Comparison of ENCODE assay signal across 31 cellular contexts in genomic region chr16:78058165-78058564, GRCh38. TPM values are rescaled to one million over a fixed set of nuclear protein-coding genes. Genes with fewer than 3 reads are reported as not detected.
"Had no signal": no experiment of that assay in that cellular context is flagged by ENCODE, and none has a peak within 500 bp of the region (broad histone marks: within the 10 kb centered on the region; RNA-seq: fewer than 3 reads in every experiment).

No MANE protein-coding gene starts in this region.

- H3K27me3 Mint-ChIP-seq: activated CD4-positive, alpha-beta T cell treated with anti-CD3 and anti-CD28 coated beads, Interleukin-2, amount 10 ng/mL, durations not matched to agents 7 days and 5 days; activated T-cell treated with anti-CD3 and anti-CD28 coated beads, Interleukin-2, amount 50 U/mL, for 24 hours had no signal

- H3K9me3 Mint-ChIP-seq: activated CD4-positive, alpha-beta memory T cell treated with anti-CD3 and anti-CD28 coated beads, Interleukin-2, amount 10 ng/mL, durations not matched to agents 7 days and 5 days; activated CD4-positive, alpha-beta T cell treated with anti-CD3 and anti-CD28 coated beads, Interleukin-2, amount 10 ng/mL, durations not matched to agents 7 days and 5 days; activated naive CD4-positive, alpha-beta T cell treated with anti-CD3 and anti-CD28 coated beads, Interleukin-2, amount 10 ng/mL, durations not matched to agents 7 days and 5 days; activated naive CD4-positive, alpha-beta T cell treated with anti-CD3 and anti-CD28 coated beads, Interleukin-2, amount 50 U/mL, for 72 hours; activated naive CD8-positive, alpha-beta T cell treated with anti-CD3 and anti-CD28 coated beads, Interleukin-2, amount 10 ng/mL, durations not matched to agents 7 days and 5 days; activated T-cell treated with anti-CD3 and anti-CD28 coated beads, Interleukin-2, amount 50 U/mL, for 24 hours; activated T-cell treated with anti-CD3 and anti-CD28 coated beads, Interleukin-2, amount 50 U/mL, for 72 hours had no signal

- DNase-seq: activated CD4-positive, alpha-beta memory T cell treated with anti-CD3 and anti-CD28 coated beads, Interleukin-2, amount 10 ng/mL, durations not matched to agents 7 days and 5 days; activated CD4-positive, alpha-beta T cell treated with anti-CD3 and anti-CD28 coated beads for 1 hour; activated CD4-positive, alpha-beta T cell treated with anti-CD3 and anti-CD28 coated beads for 4 hours; activated CD4-positive, alpha-beta T cell treated with anti-CD3 and anti-CD28 coated beads, Interleukin-2, amount 10 ng/mL, durations not matched to agents 7 days and 5 days; activated CD4-positive, alpha-beta T cell treated with anti-CD3 and anti-CD28 coated beads, Interleukin-2, amount 50 U/mL, for 4 hours; activated CD8-positive, alpha-beta memory T cell treated with anti-CD3 and anti-CD28 coated beads, Interleukin-2, amount 50 U/mL, for 48 hours; activated gamma-delta T cell; activated naive CD4-positive, alpha-beta T cell; activated naive CD4-positive, alpha-beta T cell treated with anti-CD3 and anti-CD28 coated beads, Interleukin-2, amount 10 ng/mL, durations not matched to agents 7 days and 5 days; activated naive CD8-positive, alpha-beta T cell treated with anti-CD3 and anti-CD28 coated beads, Interleukin-2, amount 10 ng/mL, durations not matched to agents 7 days and 5 days; activated T-cell treated with anti-CD3 and anti-CD28 coated beads for 4 hours; activated T-cell treated with anti-CD3 and anti-CD28 coated beads, Interleukin-2, amount 50 U/mL, for 24 hours; activated T-cell treated with anti-CD3 and anti-CD28 coated beads, Interleukin-2, amount 50 U/mL, for 72 hours; central memory CD4-positive, alpha-beta T cell; cerebellar nuclear complex; colonic mucosa; effector CD8-positive, alpha-beta T cell; esophagus squamous epithelium; foreskin melanocyte; heart right ventricle; T-helper 2 cell had no signal

- H3K36me3 Mint-ChIP-seq: activated naive CD4-positive, alpha-beta T cell treated with anti-CD3 and anti-CD28 coated beads, Interleukin-2, amount 10 ng/mL, durations not matched to agents 7 days and 5 days; activated naive CD4-positive, alpha-beta T cell treated with anti-CD3 and anti-CD28 coated beads, Interleukin-2, amount 50 U/mL, for 72 hours; activated naive CD8-positive, alpha-beta T cell treated with anti-CD3 and anti-CD28 coated beads, Interleukin-2, amount 10 ng/mL, durations not matched to agents 7 days and 5 days; brain had no signal

- ATAC-seq: activated naive CD4-positive, alpha-beta T cell treated with anti-CD3 and anti-CD28 coated beads, Interleukin-2, amount 50 U/mL, for 72 hours; activated T-cell treated with anti-CD3 and anti-CD28 coated beads, Interleukin-2, amount 50 U/mL, for 72 hours; gastroesophageal sphincter; heart right ventricle had no signal

- H3K27ac Mint-ChIP-seq: activated CD4-positive, alpha-beta memory T cell treated with anti-CD3 and anti-CD28 coated beads, Interleukin-2, amount 10 ng/mL, durations not matched to agents 7 days and 5 days; activated CD4-positive, alpha-beta T cell treated with anti-CD3 and anti-CD28 coated beads, Interleukin-2, amount 10 ng/mL, durations not matched to agents 7 days and 5 days; activated naive CD4-positive, alpha-beta T cell treated with anti-CD3 and anti-CD28 coated beads, Interleukin-2, amount 10 ng/mL, durations not matched to agents 7 days and 5 days; activated naive CD4-positive, alpha-beta T cell treated with anti-CD3 and anti-CD28 coated beads, Interleukin-2, amount 50 U/mL, for 72 hours; activated naive CD8-positive, alpha-beta T cell treated with anti-CD3 and anti-CD28 coated beads, Interleukin-2, amount 10 ng/mL, durations not matched to agents 7 days and 5 days; activated T-cell treated with anti-CD3 and anti-CD28 coated beads, Interleukin-2, amount 50 U/mL, for 24 hours; activated T-cell treated with anti-CD3 and anti-CD28 coated beads, Interleukin-2, amount 50 U/mL, for 72 hours; brain had no signal

- H3K4me1 Mint-ChIP-seq: activated CD4-positive, alpha-beta memory T cell treated with anti-CD3 and anti-CD28 coated beads, Interleukin-2, amount 10 ng/mL, durations not matched to agents 7 days and 5 days; activated CD4-positive, alpha-beta T cell treated with anti-CD3 and anti-CD28 coated beads, Interleukin-2, amount 10 ng/mL, durations not matched to agents 7 days and 5 days; activated naive CD4-positive, alpha-beta T cell treated with anti-CD3 and anti-CD28 coated beads, Interleukin-2, amount 10 ng/mL, durations not matched to agents 7 days and 5 days; activated naive CD8-positive, alpha-beta T cell treated with anti-CD3 and anti-CD28 coated beads, Interleukin-2, amount 10 ng/mL, durations not matched to agents 7 days and 5 days; brain had no signal

- H3K4me3 Mint-ChIP-seq: activated CD4-positive, alpha-beta memory T cell treated with anti-CD3 and anti-CD28 coated beads, Interleukin-2, amount 10 ng/mL, durations not matched to agents 7 days and 5 days; activated CD4-positive, alpha-beta T cell treated with anti-CD3 and anti-CD28 coated beads, Interleukin-2, amount 10 ng/mL, durations not matched to agents 7 days and 5 days; activated naive CD4-positive, alpha-beta T cell treated with anti-CD3 and anti-CD28 coated beads, Interleukin-2, amount 10 ng/mL, durations not matched to agents 7 days and 5 days; activated naive CD8-positive, alpha-beta T cell treated with anti-CD3 and anti-CD28 coated beads, Interleukin-2, amount 10 ng/mL, durations not matched to agents 7 days and 5 days; activated T-cell treated with anti-CD3 and anti-CD28 coated beads, Interleukin-2, amount 50 U/mL, for 24 hours; activated T-cell treated with anti-CD3 and anti-CD28 coated beads, Interleukin-2, amount 50 U/mL, for 72 hours; brain had no signal

RNA-seq across cellular contexts. Expression of gene CLEC3A, which starts 35.8 kb away (rescaled TPM):
- total RNA-seq: activated CD4-positive, alpha-beta memory T cell treated with anti-CD3 and anti-CD28 coated beads, Interleukin-2, amount 10 ng/mL, durations not matched to agents 7 days and 5 days; activated CD4-positive, alpha-beta T cell treated with anti-CD3 and anti-CD28 coated beads, Interleukin-2, amount 10 ng/mL, durations not matched to agents 7 days and 5 days; activated naive CD4-positive, alpha-beta T cell treated with anti-CD3 and anti-CD28 coated beads, Interleukin-2, amount 50 U/mL, for 72 hours; activated naive CD8-positive, alpha-beta T cell treated with anti-CD3 and anti-CD28 coated beads, Interleukin-2, amount 10 ng/mL, durations not matched to agents 7 days and 5 days; activated T-cell treated with anti-CD3 and anti-CD28 coated beads, Interleukin-2, amount 50 U/mL, for 72 hours; ascending aorta; cardiac muscle cell; colonic mucosa; dermis microvascular lymphatic vessel endothelial cell; endothelial cell of umbilical vein; esophagus squamous epithelium; fibroblast of lung; fibroblast of villous mesenchyme; glomerular endothelial cell; heart right ventricle had no signal
